Comparison of ENCODE assay signal across 17 cellular contexts in genomic region chr6:620950-621349, GRCh38. TPM values are rescaled to one million over a fixed set of nuclear protein-coding genes. Genes with fewer than 3 reads are reported as not detected.
A peak's percentile ranks its signal among the peaks of the same experiment; 100 is the strongest.
DNase-seq lines count a peak whose midpoint lies in the region; ATAC-seq and TF ChIP-seq lines count a peak whose summit lies in the region.
"Had no signal": no experiment of that assay in that cellular context is flagged by ENCODE, and none has a peak within 500 bp of the region (broad histone marks: within the 10 kb centered on the region; RNA-seq: fewer than 3 reads in every experiment).

No MANE protein-coding gene starts in this region.

- H3K4me3 Mint-ChIP-seq in GM23338, result no peak overlapping the region
- no peak overlapping the region for H3K4me3 Mint-ChIP-seq in central memory CD8-positive, alpha-beta T cell
- no peak overlapping the region for H3K4me3 Mint-ChIP-seq in stimulated activated effector memory CD8-positive, alpha-beta T cell treated with anti-CD3 and anti-CD28 coated beads, Interleukin-12 subunit alpha, Interleukin-12 subunit beta, amount 100 ng/mL, for 72 hours
- H3K4me3 Mint-ChIP-seq: CD4-positive, alpha-beta memory T cell; H9 had no signal

- no peak overlapping the region for H3K9ac ChIP-seq in neuronal stem cell (ENCODE audit: low read depth, low read length, poor library complexity)
- H3K9ac ChIP-seq: GM23248 had no signal

- no peaks in the 10 kb centered on the region for H3F3A ChIP-seq in GM23338 (replicated peaks; ENCODE audit: low read depth)

- peak overlapping the region; percentile 68; the same call in 1 of the 2 replicates for H3K27ac Mint-ChIP-seq in GM23338
- peak overlapping the region; percentile 19 for H3K27ac Mint-ChIP-seq in central memory CD8-positive, alpha-beta T cell (ENCODE audit: low read depth)
- H3K27ac Mint-ChIP-seq in stimulated activated effector memory CD8-positive, alpha-beta T cell treated with anti-CD3 and anti-CD28 coated beads, Interleukin-12 subunit alpha, Interleukin-12 subunit beta, amount 100 ng/mL, for 72 hours, result peak overlapping the region; percentile 77

- no peak overlapping the region for H3K4me3 ChIP-seq in GM23338
- no peak overlapping the region for H3K4me3 ChIP-seq in neuronal stem cell (ENCODE audit: low read length in 2 of 2)
- H3K4me3 ChIP-seq: GM23248 had no signal

- H2BK12ac ChIP-seq in neuronal stem cell (ENCODE audit: low read length), result no peak overlapping the region

- H3K9me3 Mint-ChIP-seq in GM23338, result no peaks in the 10 kb centered on the region
- H3K9me3 Mint-ChIP-seq in central memory CD8-positive, alpha-beta T cell, result no peaks in the 10 kb centered on the region
- no peaks in the 10 kb centered on the region for H3K9me3 Mint-ChIP-seq in stimulated activated effector memory CD8-positive, alpha-beta T cell treated with anti-CD3 and anti-CD28 coated beads, Interleukin-12 subunit alpha, Interleukin-12 subunit beta, amount 100 ng/mL, for 72 hours
- H3K9me3 Mint-ChIP-seq: H9 had no signal

- no peak overlapping the region for H4K91ac ChIP-seq in neuronal stem cell (ENCODE audit: low read depth, low read length, poor library complexity)

- peak overlapping the region; percentile 91 for H3K14ac ChIP-seq in neuronal stem cell (ENCODE audit: low read length)

- H3K4me2 ChIP-seq in GM23338, result no peak overlapping the region
- no peak overlapping the region for H3K4me2 ChIP-seq in neuronal stem cell (ENCODE audit: insufficient read depth, low read length, poor library complexity, severe bottlenecking)

- peaks cover 2% of the 10 kb centered on the region for H3K27me3 Mint-ChIP-seq in GM23338 (ENCODE audit: insufficient read depth, low read depth, poor library complexity)
- H3K27me3 Mint-ChIP-seq in central memory CD8-positive, alpha-beta T cell, result no peaks in the 10 kb centered on the region
- H3K27me3 Mint-ChIP-seq: CD4-positive, alpha-beta memory T cell had no signal

- no peak overlapping the region for H2BK5ac ChIP-seq in neuronal stem cell (ENCODE audit: low read length)

- peaks cover 38% of the 10 kb centered on the region for H3K36me3 Mint-ChIP-seq in GM23338 (ENCODE audit: low read depth)
- peaks cover 19% of the 10 kb centered on the region for H3K36me3 Mint-ChIP-seq in central memory CD8-positive, alpha-beta T cell (ENCODE audit: insufficient read depth)
- H3K36me3 Mint-ChIP-seq in stimulated activated effector memory CD8-positive, alpha-beta T cell treated with anti-CD3 and anti-CD28 coated beads, Interleukin-12 subunit alpha, Interleukin-12 subunit beta, amount 100 ng/mL, for 72 hours, result peaks cover 59% of the 10 kb centered on the region

- H3K79me2 ChIP-seq in GM23338 (replicated peaks; ENCODE audit: insufficient read depth), result peaks cover 41% of the 10 kb centered on the region

- no peak overlapping the region for H2BK15ac ChIP-seq in neuronal stem cell (ENCODE audit: low read length)

- no peak overlapping the region for H2BK120ac ChIP-seq in neuronal stem cell (ENCODE audit: low read depth, low read length)

- peaks cover 37% of the 10 kb centered on the region for H3K4me1 Mint-ChIP-seq in GM23338
- peaks cover 12% of the 10 kb centered on the region for H3K4me1 Mint-ChIP-seq in central memory CD8-positive, alpha-beta T cell
- peaks cover 7% of the 10 kb centered on the region for H3K4me1 Mint-ChIP-seq in stimulated activated effector memory CD8-positive, alpha-beta T cell treated with anti-CD3 and anti-CD28 coated beads, Interleukin-12 subunit alpha, Interleukin-12 subunit beta, amount 100 ng/mL, for 72 hours

- H3K27me3 ChIP-seq in GM23338 (ENCODE audit: insufficient read depth) (no peaks in the 10 kb centered on the region), neuronal stem cell (ENCODE audit: control insufficient read depth in 3 of 3, insufficient read depth in 3 of 3, low read depth in 1 of 3, low read length in 3 of 3) (no peaks in the 10 kb centered on the region)

- no peak for TF ChIP-seq CTCF in GM23338 (conservative IDR thresholded peaks at IDR 0.05; ENCODE audit: low read depth in 2 of 2)

- H3K23ac ChIP-seq in neuronal stem cell (ENCODE audit: low read depth, low read length, poor library complexity), result peak overlapping the region; percentile 18

- H4K20me1 ChIP-seq in GM23338 (replicated peaks; ENCODE audit: insufficient read depth), result no peaks in the 10 kb centered on the region

- no peak overlapping the region for H2AK5ac ChIP-seq in neuronal stem cell (ENCODE audit: low read depth, low read length)

- H4K8ac ChIP-seq in neuronal stem cell (ENCODE audit: low read depth, low read length), result peak overlapping the region; percentile 78

- no peak overlapping the region for H3K27ac ChIP-seq in GM23338 (ENCODE audit: low read depth)
- H3K27ac ChIP-seq in neuronal stem cell (replicated peaks; ENCODE audit: low read length), result no peak overlapping the region
- H3K27ac ChIP-seq: GM23248 had no signal

- peaks cover 1 to 6% of the 10 kb centered on the region in 2 donors for H3K9me3 ChIP-seq in neuronal stem cell (replicated peaks in 1 of 2; ENCODE audit: control insufficient read depth in 2 of 2, insufficient read depth in 1 of 2, low read depth in 1 of 2, low read length in 2 of 2)

- DNase-seq in GM23338 (ENCODE audit: low spot score) (no peak), neuronal stem cell (ENCODE audit: low spot score) (no peak), HK-2 (ENCODE audit: unreplicated experiment) (no peak)
- DNase-seq in central memory CD8-positive, alpha-beta T cell (ENCODE audit: low spot score in 2 of 2), result no peak
- no peak for DNase-seq in stimulated activated effector memory CD8-positive, alpha-beta T cell treated with anti-CD3 and anti-CD28 coated beads, Interleukin-12 subunit alpha, Interleukin-12 subunit beta, amount 100 ng/mL, for 72 hours (ENCODE audit: low spot score in 2 of 2)
- DNase-seq: C1 segment of cervical spinal cord; Calu3; CD4-positive, alpha-beta memory T cell; COR-L47; DMS53; DMS79 treated with DMSO at 0.1 percent for 48 hours; GF-D8; GM23248; H9 had no signal

- no peaks in the 10 kb centered on the region for H3K79me1 ChIP-seq in neuronal stem cell (ENCODE audit: low read depth, low read length)

- H3K4ac ChIP-seq in neuronal stem cell (ENCODE audit: low read length), result no peak overlapping the region

- H3K18ac ChIP-seq in neuronal stem cell (ENCODE audit: low read length), result no peak overlapping the region

- H2AFZ ChIP-seq in GM23338 (no peak overlapping the region), neuronal stem cell (ENCODE audit: low read length) (no peak overlapping the region)
- H2AFZ ChIP-seq: GM23248 had no signal

- no peaks in the 10 kb centered on the region for H3K9me2 ChIP-seq in GM23338 (ENCODE audit: insufficient read depth)

- H3K4me1 ChIP-seq in GM23338 (ENCODE audit: insufficient read depth) (peaks cover 23% of the 10 kb centered on the region), neuronal stem cell (ENCODE audit: control insufficient read depth in 2 of 2, insufficient read depth in 1 of 2, low read depth in 1 of 2, low read length in 2 of 2) (peaks cover 0 to 2% of the 10 kb centered on the region in 2 donors)

- H3K36me3 ChIP-seq in GM23338 (ENCODE audit: insufficient read depth), result no peaks in the 10 kb centered on the region; the same call in 1 of the 2 replicates
- peaks cover 2 to 21% of the 10 kb centered on the region in 2 donors for H3K36me3 ChIP-seq in neuronal stem cell (replicated peaks in 1 of 2; ENCODE audit: control insufficient read depth in 2 of 2, insufficient read depth in 2 of 2, low read length in 2 of 2)

- WGBS in neuronal stem cell (ENCODE audit: extremely low coverage in 2 of 2, insufficient read length in 2 of 2, insufficient replicate concordance in 1 of 2), 2 donors, result no CpG with 5 or more reads among the region's 4 CpGs

- ATAC-seq in GM23338 (no peak), GM19463 (IDR thresholded peaks at IDR 0.05; ENCODE audit: unreplicated experiment) (no peak)
- ATAC-seq in central memory CD8-positive, alpha-beta T cell (replicated peaks; ENCODE audit: extremely low read depth, poor library complexity, severe bottlenecking), result no peak
- ATAC-seq in stimulated activated effector memory CD8-positive, alpha-beta T cell treated with anti-CD3 and anti-CD28 coated beads, Interleukin-12 subunit alpha, Interleukin-12 subunit beta, amount 100 ng/mL, for 72 hours, result no peak
- ATAC-seq: HCT116 had no signal

TF ChIP-seq in GM23338, 12 proteins besides CTCF, POLR2A, EP300 and RAD21 (continues in another document):
- TF ChIP-seq EZH2phosphoT487 (IDR thresholded peaks at IDR 0.05; ENCODE audit: unreplicated experiment) (no peak), JUNB (IDR thresholded peaks at IDR 0.05; ENCODE audit: unreplicated experiment) (no peak), EZH2 (IDR thresholded peaks at IDR 0.05; ENCODE audit: low read depth, unreplicated experiment) (no peak), STAT1 (IDR thresholded peaks at IDR 0.05; ENCODE audit: unreplicated experiment) (no peak), ETS1 (IDR thresholded peaks at IDR 0.05) (no peak)

RNA-seq across cellular contexts. Expression of gene HUS1B, which starts 36.0 kb away (rescaled TPM):
- 3.9 and 7.0 TPM in 2 replicates for total RNA-seq in GM23338 (2014; rRNA removed; shearing (Covaris generic))
- polyA plus RNA-seq in GM23338 (2016; fragmentation: Nextera tagmentation; extraction: Ambion mirVana), result 0.94 and 1.3 TPM in 2 replicates
- 0.26 TPM for polyA plus RNA-seq in neuronal stem cell (2013, experiment 1 of 2)
- polyA plus RNA-seq in neuronal stem cell (2013, experiment 2 of 2), result 0.36 TPM
- total RNA-seq: G401 had no signal
- polyA plus RNA-seq: GM23248 had no signal

Comparison
In these comparisons a context has a peak if more than half of its experiments do, and no peak if none do; other contexts are left out.
1. H3K27ac Mint-ChIP-seq: peak in every context shown above with its lines; median percentile 77 in stimulated activated effector memory CD8-positive, alpha-beta T cell treated with anti-CD3 and anti-CD28 coated beads, Interleukin-12 subunit alpha, Interleukin-12 subunit beta, amount 100 ng/mL, for 72 hours; 68 in GM23338; 19 in central memory CD8-positive, alpha-beta T cell.